Comparison of ENCODE assay signal across 11 cellular contexts in the genomic region with DNA sequence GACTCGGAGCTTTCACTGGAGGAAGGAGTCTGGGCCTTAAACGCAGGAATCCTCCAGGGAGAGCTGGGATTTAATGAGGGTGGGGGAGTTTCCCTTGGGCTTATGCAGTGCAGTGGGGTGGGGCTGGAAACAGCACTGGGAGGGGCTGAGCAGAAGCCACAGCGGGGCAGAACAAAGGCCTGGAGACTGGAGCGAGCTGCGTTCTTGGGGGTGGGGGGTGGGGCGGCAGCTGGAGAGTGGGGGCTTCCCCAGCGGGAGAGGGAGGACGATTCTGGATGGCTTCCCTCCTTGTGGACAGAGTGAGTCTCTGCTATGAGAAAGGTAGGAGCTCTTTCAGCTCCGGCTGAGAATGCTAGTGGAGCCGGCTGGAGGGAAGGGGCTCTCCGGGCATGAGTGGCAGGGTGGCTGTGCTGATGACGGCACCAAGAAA.
DNase-seq lines count a peak whose midpoint lies in the region; ATAC-seq and TF ChIP-seq lines count a peak whose summit lies in the region.
"Had no signal": no experiment of that assay in that cellular context is flagged by ENCODE, and none has a peak within 500 bp of the region (broad histone marks: within the 10 kb centered on the region; RNA-seq: fewer than 3 reads in every experiment).

No MANE protein-coding gene starts in this region.

- H3K4me3 Mint-ChIP-seq in chondrocyte (ENCODE audit: unreplicated experiment) = peak overlapping the region; percentile 35

- peak; percentile 3 to 39 for DNase-seq in cardiac muscle cell (ENCODE audit: low read depth in 1 of 2, low spot score in 1 of 2)
- DNase-seq in left ventricle myocardium superior = no peak
- no peak for DNase-seq in chondrocyte (ENCODE audit: low spot score)
- DNase-seq in left kidney (ENCODE audit: low read depth, low spot score) = peak; percentile 89
- no peak for DNase-seq in vagina (ENCODE audit: extremely low spot score in 2 of 2)
- DNase-seq in SIG-M5 treated with dmso at 0.1 percent for 504 hours (lab: John Stamatoyannopoulos, UW; ENCODE audit: unreplicated experiment) = no peak
- no peak for DNase-seq in SHP77 (lab: John Stamatoyannopoulos, UW)
- no peak for DNase-seq in KG1 (lab: John Stamatoyannopoulos, UW)
- DNase-seq: hypothalamus; stimulated activated CD4-positive, alpha-beta T cell treated with anti-CD3 and anti-CD28 coated beads, Interleukin-2, amount 100 ng/mL, for 24 hours; T-helper 2 cell had no signal

- TF ChIP-seq POLR2A in vagina (IDR thresholded peaks at IDR 0.05) = no peak

- no peaks in the 10 kb centered on the region for H3K36me3 ChIP-seq in cardiac muscle cell
- H3K36me3 ChIP-seq in vagina = no peaks in the 10 kb centered on the region

- ATAC-seq in left ventricle myocardium superior = no peak

- H3K4me1 ChIP-seq in cardiac muscle cell (ENCODE audit: low read depth) (peaks cover 21% of the 10 kb centered on the region), vagina (peaks cover 15% of the 10 kb centered on the region)

- H3K4me3 ChIP-seq in cardiac muscle cell = no peak overlapping the region
- H3K4me3 ChIP-seq in vagina = peak overlapping the region; percentile 35 to 41

- H3K9me3 ChIP-seq in cardiac muscle cell (ENCODE audit: low read depth) (no peaks in the 10 kb centered on the region), vagina (no peaks in the 10 kb centered on the region)

- no peaks in the 10 kb centered on the region for H3K27me3 ChIP-seq in cardiac muscle cell
- H3K27me3 ChIP-seq in vagina = no peaks in the 10 kb centered on the region

- H3K27ac Mint-ChIP-seq in chondrocyte (ENCODE audit: unreplicated experiment) = no peak overlapping the region

- peaks cover 5% of the 10 kb centered on the region for H3K9me3 Mint-ChIP-seq in chondrocyte (ENCODE audit: low read depth)

- H3K27me3 Mint-ChIP-seq in chondrocyte (ENCODE audit: low read depth) = peaks cover 18% of the 10 kb centered on the region

- peaks cover 14% of the 10 kb centered on the region for H3K4me1 Mint-ChIP-seq in chondrocyte (ENCODE audit: low read depth)

- H3K27ac ChIP-seq in cardiac muscle cell (no peak overlapping the region), vagina (peak overlapping the region; percentile 44)

- H3K36me3 Mint-ChIP-seq in chondrocyte (ENCODE audit: low read depth) = no peaks in the 10 kb centered on the region

- no peak for TF ChIP-seq CTCF in cardiac muscle cell (IDR thresholded peaks at IDR 0.05; ENCODE audit: low read depth, low read length)
- no peak for TF ChIP-seq CTCF in chondrocyte (IDR thresholded peaks at IDR 0.05)
- no peak for TF ChIP-seq CTCF in vagina (IDR thresholded peaks at IDR 0.05)

- intact Hi-C loops in left ventricle myocardium superior (cut with micrococcal nuclease) (no loop called here), vagina (cut with DNase I) (no loop called here)

Comparison
In these comparisons a context has a peak if more than half of its experiments do, and no peak if none do; other contexts are left out.
1. DNase-seq: peak in cardiac muscle cell (2 of 2) and left kidney (single experiment); none in left ventricle myocardium superior (single experiment), chondrocyte (single experiment), vagina (0 of 2), SIG-M5 treated with dmso at 0.1 percent for 504 hours (single experiment), SHP77 (0 of 2) and KG1 (single experiment).